ENCODE assay signal across 2 cellular contexts in the genomic region with DNA sequence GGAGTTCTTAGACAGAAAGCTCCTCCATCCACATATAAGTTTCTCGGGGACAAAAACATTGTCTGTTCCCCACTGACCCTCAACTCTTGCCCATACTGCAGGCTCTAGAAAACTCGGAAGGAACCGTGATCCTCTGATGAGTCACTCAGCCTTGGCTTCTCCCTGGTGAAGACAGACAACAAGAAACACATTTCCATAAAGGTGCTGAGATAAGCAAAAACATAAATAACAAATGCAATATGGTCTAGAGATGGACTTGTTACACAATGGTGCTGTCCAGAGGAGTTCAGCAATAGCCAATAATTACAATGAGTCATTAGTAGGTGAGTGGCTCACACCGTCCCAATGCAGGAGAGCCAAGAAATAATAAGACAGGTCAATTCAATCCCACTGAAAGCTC.
A peak's percentile ranks its signal among the peaks of the same experiment; 100 is the strongest.
TF ChIP-seq lines count a peak whose summit lies in the region.

No MANE protein-coding gene starts in this region.

TF ChIP-seq in PFSK-1, 5 proteins besides CTCF, POLR2A, EP300 and RAD21:
- TF ChIP-seq, protein P1, sequence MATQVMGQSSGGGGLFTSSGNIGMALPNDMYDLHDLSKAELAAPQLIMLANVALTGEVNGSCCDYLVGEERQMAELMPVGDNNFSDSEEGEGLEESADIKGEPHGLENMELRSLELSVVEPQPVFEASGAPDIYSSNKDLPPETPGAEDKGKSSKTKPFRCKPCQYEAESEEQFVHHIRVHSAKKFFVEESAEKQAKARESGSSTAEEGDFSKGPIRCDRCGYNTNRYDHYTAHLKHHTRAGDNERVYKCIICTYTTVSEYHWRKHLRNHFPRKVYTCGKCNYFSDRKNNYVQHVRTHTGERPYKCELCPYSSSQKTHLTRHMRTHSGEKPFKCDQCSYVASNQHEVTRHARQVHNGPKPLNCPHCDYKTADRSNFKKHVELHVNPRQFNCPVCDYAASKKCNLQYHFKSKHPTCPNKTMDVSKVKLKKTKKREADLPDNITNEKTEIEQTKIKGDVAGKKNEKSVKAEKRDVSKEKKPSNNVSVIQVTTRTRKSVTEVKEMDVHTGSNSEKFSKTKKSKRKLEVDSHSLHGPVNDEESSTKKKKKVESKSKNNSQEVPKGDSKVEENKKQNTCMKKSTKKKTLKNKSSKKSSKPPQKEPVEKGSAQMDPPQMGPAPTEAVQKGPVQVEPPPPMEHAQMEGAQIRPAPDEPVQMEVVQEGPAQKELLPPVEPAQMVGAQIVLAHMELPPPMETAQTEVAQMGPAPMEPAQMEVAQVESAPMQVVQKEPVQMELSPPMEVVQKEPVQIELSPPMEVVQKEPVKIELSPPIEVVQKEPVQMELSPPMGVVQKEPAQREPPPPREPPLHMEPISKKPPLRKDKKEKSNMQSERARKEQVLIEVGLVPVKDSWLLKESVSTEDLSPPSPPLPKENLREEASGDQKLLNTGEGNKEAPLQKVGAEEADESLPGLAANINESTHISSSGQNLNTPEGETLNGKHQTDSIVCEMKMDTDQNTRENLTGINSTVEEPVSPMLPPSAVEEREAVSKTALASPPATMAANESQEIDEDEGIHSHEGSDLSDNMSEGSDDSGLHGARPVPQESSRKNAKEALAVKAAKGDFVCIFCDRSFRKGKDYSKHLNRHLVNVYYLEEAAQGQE (IDR thresholded peaks at IDR 0.05; ENCODE audit: insufficient read depth in 1 of 2, low read depth in 2 of 2, low read length in 2 of 2): peak; percentile 20 to 74; a peak in 3 of 4 replicates
- no peak for TF ChIP-seq POLR2AphosphoS5 (IDR thresholded peaks at IDR 0.05; ENCODE audit: low read depth, low read length)
- no peak for TF ChIP-seq TAF1 (IDR thresholded peaks at IDR 0.05; ENCODE audit: borderline replicate concordance, insufficient read depth, low read length)
- TF ChIP-seq SIN3A (IDR thresholded peaks at IDR 0.05; ENCODE audit: borderline replicate concordance, insufficient read depth, low read length): no peak
- TF ChIP-seq FOXP2 (optimal IDR thresholded peaks at IDR 0.05; ENCODE audit: borderline replicate concordance, extremely low read depth, extremely low read length, insufficient read depth): no peak
TF ChIP-seq in PFSK-1: peak in this region for 1.

TF ChIP-seq in H1, 55 proteins besides CTCF, POLR2A, EP300 and RAD21 (continued from another document):
- TF ChIP-seq, protein P2, sequence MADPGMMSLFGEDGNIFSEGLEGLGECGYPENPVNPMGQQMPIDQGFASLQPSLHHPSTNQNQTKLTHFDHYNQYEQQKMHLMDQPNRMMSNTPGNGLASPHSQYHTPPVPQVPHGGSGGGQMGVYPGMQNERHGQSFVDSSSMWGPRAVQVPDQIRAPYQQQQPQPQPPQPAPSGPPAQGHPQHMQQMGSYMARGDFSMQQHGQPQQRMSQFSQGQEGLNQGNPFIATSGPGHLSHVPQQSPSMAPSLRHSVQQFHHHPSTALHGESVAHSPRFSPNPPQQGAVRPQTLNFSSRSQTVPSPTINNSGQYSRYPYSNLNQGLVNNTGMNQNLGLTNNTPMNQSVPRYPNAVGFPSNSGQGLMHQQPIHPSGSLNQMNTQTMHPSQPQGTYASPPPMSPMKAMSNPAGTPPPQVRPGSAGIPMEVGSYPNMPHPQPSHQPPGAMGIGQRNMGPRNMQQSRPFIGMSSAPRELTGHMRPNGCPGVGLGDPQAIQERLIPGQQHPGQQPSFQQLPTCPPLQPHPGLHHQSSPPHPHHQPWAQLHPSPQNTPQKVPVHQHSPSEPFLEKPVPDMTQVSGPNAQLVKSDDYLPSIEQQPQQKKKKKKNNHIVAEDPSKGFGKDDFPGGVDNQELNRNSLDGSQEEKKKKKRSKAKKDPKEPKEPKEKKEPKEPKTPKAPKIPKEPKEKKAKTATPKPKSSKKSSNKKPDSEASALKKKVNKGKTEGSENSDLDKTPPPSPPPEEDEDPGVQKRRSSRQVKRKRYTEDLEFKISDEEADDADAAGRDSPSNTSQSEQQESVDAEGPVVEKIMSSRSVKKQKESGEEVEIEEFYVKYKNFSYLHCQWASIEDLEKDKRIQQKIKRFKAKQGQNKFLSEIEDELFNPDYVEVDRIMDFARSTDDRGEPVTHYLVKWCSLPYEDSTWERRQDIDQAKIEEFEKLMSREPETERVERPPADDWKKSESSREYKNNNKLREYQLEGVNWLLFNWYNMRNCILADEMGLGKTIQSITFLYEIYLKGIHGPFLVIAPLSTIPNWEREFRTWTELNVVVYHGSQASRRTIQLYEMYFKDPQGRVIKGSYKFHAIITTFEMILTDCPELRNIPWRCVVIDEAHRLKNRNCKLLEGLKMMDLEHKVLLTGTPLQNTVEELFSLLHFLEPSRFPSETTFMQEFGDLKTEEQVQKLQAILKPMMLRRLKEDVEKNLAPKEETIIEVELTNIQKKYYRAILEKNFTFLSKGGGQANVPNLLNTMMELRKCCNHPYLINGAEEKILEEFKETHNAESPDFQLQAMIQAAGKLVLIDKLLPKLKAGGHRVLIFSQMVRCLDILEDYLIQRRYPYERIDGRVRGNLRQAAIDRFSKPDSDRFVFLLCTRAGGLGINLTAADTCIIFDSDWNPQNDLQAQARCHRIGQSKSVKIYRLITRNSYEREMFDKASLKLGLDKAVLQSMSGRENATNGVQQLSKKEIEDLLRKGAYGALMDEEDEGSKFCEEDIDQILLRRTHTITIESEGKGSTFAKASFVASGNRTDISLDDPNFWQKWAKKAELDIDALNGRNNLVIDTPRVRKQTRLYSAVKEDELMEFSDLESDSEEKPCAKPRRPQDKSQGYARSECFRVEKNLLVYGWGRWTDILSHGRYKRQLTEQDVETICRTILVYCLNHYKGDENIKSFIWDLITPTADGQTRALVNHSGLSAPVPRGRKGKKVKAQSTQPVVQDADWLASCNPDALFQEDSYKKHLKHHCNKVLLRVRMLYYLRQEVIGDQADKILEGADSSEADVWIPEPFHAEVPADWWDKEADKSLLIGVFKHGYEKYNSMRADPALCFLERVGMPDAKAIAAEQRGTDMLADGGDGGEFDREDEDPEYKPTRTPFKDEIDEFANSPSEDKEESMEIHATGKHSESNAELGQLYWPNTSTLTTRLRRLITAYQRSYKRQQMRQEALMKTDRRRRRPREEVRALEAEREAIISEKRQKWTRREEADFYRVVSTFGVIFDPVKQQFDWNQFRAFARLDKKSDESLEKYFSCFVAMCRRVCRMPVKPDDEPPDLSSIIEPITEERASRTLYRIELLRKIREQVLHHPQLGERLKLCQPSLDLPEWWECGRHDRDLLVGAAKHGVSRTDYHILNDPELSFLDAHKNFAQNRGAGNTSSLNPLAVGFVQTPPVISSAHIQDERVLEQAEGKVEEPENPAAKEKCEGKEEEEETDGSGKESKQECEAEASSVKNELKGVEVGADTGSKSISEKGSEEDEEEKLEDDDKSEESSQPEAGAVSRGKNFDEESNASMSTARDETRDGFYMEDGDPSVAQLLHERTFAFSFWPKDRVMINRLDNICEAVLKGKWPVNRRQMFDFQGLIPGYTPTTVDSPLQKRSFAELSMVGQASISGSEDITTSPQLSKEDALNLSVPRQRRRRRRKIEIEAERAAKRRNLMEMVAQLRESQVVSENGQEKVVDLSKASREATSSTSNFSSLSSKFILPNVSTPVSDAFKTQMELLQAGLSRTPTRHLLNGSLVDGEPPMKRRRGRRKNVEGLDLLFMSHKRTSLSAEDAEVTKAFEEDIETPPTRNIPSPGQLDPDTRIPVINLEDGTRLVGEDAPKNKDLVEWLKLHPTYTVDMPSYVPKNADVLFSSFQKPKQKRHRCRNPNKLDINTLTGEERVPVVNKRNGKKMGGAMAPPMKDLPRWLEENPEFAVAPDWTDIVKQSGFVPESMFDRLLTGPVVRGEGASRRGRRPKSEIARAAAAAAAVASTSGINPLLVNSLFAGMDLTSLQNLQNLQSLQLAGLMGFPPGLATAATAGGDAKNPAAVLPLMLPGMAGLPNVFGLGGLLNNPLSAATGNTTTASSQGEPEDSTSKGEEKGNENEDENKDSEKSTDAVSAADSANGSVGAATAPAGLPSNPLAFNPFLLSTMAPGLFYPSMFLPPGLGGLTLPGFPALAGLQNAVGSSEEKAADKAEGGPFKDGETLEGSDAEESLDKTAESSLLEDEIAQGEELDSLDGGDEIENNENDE (IDR thresholded peaks at IDR 0.05; ENCODE audit: insufficient replicate concordance, low read length): no peak
